1 cellular context compared by ENCODE assay signal in the genomic region with DNA sequence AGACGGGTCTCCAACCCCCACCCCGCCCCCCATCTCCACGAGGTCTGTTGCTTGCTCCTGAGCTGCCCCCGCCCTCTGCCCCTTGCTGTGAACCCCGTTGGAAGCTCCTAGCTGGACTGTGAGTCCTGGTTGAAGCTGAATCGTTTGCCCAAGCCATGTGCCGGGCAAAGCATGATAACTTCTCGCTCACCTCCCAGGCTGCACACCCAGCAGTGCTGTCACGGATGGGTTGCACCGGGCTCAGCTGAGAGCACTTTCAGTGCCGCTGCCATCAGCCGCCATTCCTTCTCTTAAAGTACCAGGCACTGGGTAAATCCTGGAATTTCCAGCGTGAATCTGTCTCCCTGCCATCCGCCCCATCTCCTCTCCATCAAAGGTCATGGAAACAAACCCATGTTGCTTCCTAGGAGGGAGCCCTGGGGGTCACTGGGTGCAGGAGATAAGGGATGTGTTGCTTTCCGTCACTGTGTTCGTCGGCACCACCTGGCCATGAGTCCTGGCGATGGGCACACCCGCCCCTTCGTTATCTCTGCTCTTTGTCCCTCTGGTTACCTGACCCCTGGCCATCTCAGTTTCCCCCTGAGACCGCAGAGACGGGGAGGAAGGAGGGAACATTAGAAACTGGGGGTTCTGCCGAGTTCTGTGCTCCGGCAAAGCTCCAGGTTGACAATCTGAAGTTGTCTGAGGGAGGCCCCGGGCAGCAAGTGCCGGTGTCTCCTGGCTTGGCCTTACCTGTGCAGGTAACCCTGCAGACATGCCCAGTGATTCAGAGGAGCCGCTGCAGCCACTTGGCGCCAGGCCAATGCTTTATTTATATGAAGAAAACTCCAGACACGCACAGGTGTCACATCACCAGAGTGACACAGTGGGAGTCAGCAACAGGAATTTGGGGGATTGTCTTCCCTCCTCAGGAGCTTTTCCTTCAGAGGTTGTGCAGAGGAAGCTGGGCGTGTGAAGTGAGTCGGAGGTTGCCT.
TF ChIP-seq lines count a peak whose summit lies in the region.

No MANE protein-coding gene starts in this region.

TF ChIP-seq in SK-N-SH, 30 proteins besides CTCF, POLR2A, EP300 and RAD21:
- TF ChIP-seq, protein P1, sequence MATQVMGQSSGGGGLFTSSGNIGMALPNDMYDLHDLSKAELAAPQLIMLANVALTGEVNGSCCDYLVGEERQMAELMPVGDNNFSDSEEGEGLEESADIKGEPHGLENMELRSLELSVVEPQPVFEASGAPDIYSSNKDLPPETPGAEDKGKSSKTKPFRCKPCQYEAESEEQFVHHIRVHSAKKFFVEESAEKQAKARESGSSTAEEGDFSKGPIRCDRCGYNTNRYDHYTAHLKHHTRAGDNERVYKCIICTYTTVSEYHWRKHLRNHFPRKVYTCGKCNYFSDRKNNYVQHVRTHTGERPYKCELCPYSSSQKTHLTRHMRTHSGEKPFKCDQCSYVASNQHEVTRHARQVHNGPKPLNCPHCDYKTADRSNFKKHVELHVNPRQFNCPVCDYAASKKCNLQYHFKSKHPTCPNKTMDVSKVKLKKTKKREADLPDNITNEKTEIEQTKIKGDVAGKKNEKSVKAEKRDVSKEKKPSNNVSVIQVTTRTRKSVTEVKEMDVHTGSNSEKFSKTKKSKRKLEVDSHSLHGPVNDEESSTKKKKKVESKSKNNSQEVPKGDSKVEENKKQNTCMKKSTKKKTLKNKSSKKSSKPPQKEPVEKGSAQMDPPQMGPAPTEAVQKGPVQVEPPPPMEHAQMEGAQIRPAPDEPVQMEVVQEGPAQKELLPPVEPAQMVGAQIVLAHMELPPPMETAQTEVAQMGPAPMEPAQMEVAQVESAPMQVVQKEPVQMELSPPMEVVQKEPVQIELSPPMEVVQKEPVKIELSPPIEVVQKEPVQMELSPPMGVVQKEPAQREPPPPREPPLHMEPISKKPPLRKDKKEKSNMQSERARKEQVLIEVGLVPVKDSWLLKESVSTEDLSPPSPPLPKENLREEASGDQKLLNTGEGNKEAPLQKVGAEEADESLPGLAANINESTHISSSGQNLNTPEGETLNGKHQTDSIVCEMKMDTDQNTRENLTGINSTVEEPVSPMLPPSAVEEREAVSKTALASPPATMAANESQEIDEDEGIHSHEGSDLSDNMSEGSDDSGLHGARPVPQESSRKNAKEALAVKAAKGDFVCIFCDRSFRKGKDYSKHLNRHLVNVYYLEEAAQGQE (IDR thresholded peaks at IDR 0.05; ENCODE audit: low read depth, low read length): no peak
- TF ChIP-seq GATA2 (CRISPR knock-in tag; IDR thresholded peaks at IDR 0.05) (no peak), SIN3A (IDR thresholded peaks at IDR 0.05; ENCODE audit: borderline replicate concordance, low read depth, low read length) (no peak), RFX5 (IDR thresholded peaks at IDR 0.05; ENCODE audit: low read length) (no peak), GABPA (IDR thresholded peaks at IDR 0.05; ENCODE audit: low read depth) (no peak), SMC3 (IDR thresholded peaks at IDR 0.05; ENCODE audit: low read depth, low read length) (no peak), YY1 (IDR thresholded peaks at IDR 0.05; ENCODE audit: low read depth) (no peak), FOSL2 (IDR thresholded peaks at IDR 0.05; ENCODE audit: borderline replicate concordance, low read depth) (no peak), EZH2phosphoT487 (IDR thresholded peaks at IDR 0.05; ENCODE audit: borderline replicate concordance, low read depth) (no peak), FOXM1 (IDR thresholded peaks at IDR 0.05; ENCODE audit: low read depth) (no peak), NFIC (IDR thresholded peaks at IDR 0.05; ENCODE audit: borderline replicate concordance) (no peak), RXRA (IDR thresholded peaks at IDR 0.05; ENCODE audit: borderline replicate concordance, low read depth) (no peak), USF1 (IDR thresholded peaks at IDR 0.05; ENCODE audit: borderline replicate concordance, low read depth) (no peak), TCF12 (IDR thresholded peaks at IDR 0.05) (no peak)
- TF ChIP-seq, protein P2, sequence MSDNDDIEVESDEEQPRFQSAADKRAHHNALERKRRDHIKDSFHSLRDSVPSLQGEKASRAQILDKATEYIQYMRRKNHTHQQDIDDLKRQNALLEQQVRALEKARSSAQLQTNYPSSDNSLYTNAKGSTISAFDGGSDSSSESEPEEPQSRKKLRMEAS (IDR thresholded peaks at IDR 0.05; ENCODE audit: low read depth): no peak
- TF ChIP-seq, protein P3, sequence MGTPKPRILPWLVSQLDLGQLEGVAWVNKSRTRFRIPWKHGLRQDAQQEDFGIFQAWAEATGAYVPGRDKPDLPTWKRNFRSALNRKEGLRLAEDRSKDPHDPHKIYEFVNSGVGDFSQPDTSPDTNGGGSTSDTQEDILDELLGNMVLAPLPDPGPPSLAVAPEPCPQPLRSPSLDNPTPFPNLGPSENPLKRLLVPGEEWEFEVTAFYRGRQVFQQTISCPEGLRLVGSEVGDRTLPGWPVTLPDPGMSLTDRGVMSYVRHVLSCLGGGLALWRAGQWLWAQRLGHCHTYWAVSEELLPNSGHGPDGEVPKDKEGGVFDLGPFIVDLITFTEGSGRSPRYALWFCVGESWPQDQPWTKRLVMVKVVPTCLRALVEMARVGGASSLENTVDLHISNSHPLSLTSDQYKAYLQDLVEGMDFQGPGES (IDR thresholded peaks at IDR 0.05; ENCODE audit: low read depth, low read length): no peak
